23 cellular contexts compared by ENCODE assay signal in the genomic region with DNA sequence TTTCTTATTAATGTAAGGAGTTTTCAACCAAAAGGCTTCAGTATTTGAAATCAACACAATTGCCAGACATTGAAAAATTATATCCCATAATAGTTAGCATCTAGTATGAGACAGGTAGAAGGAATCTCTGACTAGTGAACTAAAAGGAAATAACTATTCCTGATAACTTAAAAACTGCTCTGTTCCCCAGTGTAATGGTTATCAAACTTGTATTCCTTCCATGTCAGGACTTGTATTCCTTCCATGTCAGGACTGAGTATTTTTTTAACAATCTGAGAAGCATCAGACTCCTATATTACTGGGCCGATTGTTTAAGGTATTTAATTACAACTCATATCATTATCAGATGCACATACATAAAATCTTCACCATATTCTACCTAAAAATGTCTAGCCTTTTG.
DNase-seq lines count a peak whose midpoint lies in the region; ATAC-seq, FAIRE-seq and TF ChIP-seq lines count a peak whose summit lies in the region.
"Had no signal": no experiment of that assay in that cellular context is flagged by ENCODE, and none has a peak within 500 bp of the region (broad histone marks: within the 10 kb centered on the region; RNA-seq: fewer than 3 reads in every experiment).

No MANE protein-coding gene starts in this region.

- FAIRE-seq in keratinocyte (lab: Jason Lieb, UNC) = peak; percentile 84
- FAIRE-seq: A204.1, D721Med, GM12878, GM19239 had no signal

- no peak overlapping the region for H3K27ac Mint-ChIP-seq in MCF 10A (ENCODE audit: low read depth, unreplicated experiment)
- H3K27ac Mint-ChIP-seq: B cell; CD4-positive, alpha-beta T cell; CD8-positive, alpha-beta memory T cell; GM23338; H9 had no signal

- DNase-seq in mammary epithelial cell = peak; percentile 39
- DNase-seq in MCF 10A (ENCODE audit: unreplicated experiment) = no peak
- DNase-seq in epithelial cell of esophagus (ENCODE audit: low read depth) = peak; percentile 63
- DNase-seq in keratinocyte (ENCODE audit: low read depth, low spot score) = no peak
- DNase-seq in amygdala (lab: John Stamatoyannopoulos, UW) = no peak
- DNase-seq: CD4-positive, alpha-beta T cell; CD8-positive, alpha-beta memory T cell; DMS 273 treated with DMSO at 0.1 percent for 48 hours; DMS79; EL; GDM1; H9 had no signal

- H3K36me3 Mint-ChIP-seq in MCF 10A (ENCODE audit: insufficient read depth, unreplicated experiment) = peaks cover 4% of the 10 kb centered on the region

- TF ChIP-seq CTCF in mammary epithelial cell (conservative IDR thresholded peaks at IDR 0.05 in 1 of 2, IDR thresholded peaks at IDR 0.05 in 1 of 2; ENCODE audit: extremely low read depth in 1 of 2, insufficient read depth in 1 of 2, low read depth in 1 of 2, low read length in 2 of 2) (no peak), MCF 10A (IDR thresholded peaks at IDR 0.05; ENCODE audit: unreplicated experiment) (no peak), epithelial cell of esophagus (IDR thresholded peaks at IDR 0.05; ENCODE audit: insufficient read depth, low read depth, low read length, missing control alignments) (no peak), keratinocyte (optimal IDR thresholded peaks at IDR 0.05 in 1 of 3, IDR thresholded peaks at IDR 0.05 in 1 of 3, conservative IDR thresholded peaks at IDR 0.05 in 1 of 3; ENCODE audit: extremely low read depth in 1 of 3, insufficient read depth in 2 of 3, low read length in 3 of 3) (no peak)

- in situ Hi-C loops in mammary epithelial cell (cut with MboI; ENCODE audit: low sequenced_read_pairs in 2 of 2) = no loop called here

- 50% methylated on average over 1 of the region's 1 CpG for WGBS in mammary epithelial cell (ENCODE audit: low coverage, missing lambda C conversion rate)

- H3K27ac ChIP-seq in mammary epithelial cell (ENCODE audit: insufficient read depth, low read depth, low read length) = no peak overlapping the region
- H3K27ac ChIP-seq in keratinocyte (ENCODE audit: control insufficient read depth, insufficient read depth, low read length) = no peak overlapping the region
- H3K27ac ChIP-seq: 22Rv1, BLaER1, C4-2B had no signal

- H3K36me3 ChIP-seq in mammary epithelial cell (ENCODE audit: insufficient read depth, low read length) (no peaks in the 10 kb centered on the region), keratinocyte (ENCODE audit: control insufficient read depth in 2 of 2, extremely low read depth in 1 of 2, insufficient read depth in 2 of 2, low read length in 2 of 2) (no peaks in the 10 kb centered on the region)
- H3K36me3 ChIP-seq: BLaER1 had no signal

- no peaks in the 10 kb centered on the region for H3K27me3 Mint-ChIP-seq in MCF 10A (ENCODE audit: insufficient read depth, unreplicated experiment)
- H3K27me3 Mint-ChIP-seq: B cell; CD4-positive, alpha-beta T cell had no signal

- H3K9me3 Mint-ChIP-seq in MCF 10A (ENCODE audit: unreplicated experiment) = no peaks in the 10 kb centered on the region

- no peaks in the 10 kb centered on the region for H3K79me2 ChIP-seq in mammary epithelial cell (ENCODE audit: insufficient read depth, low read length)
- H3K79me2 ChIP-seq in keratinocyte (ENCODE audit: control insufficient read depth, insufficient read depth, low read length) = no peaks in the 10 kb centered on the region

- H3K4me1 ChIP-seq in mammary epithelial cell (ENCODE audit: insufficient read depth, low read length) = peaks cover 12% of the 10 kb centered on the region
- H3K4me1 ChIP-seq in keratinocyte (ENCODE audit: control insufficient read depth, extremely low read depth, insufficient read depth, low read length) = peaks cover 15% of the 10 kb centered on the region
- H3K4me1 ChIP-seq: BLaER1 had no signal

- H4K20me1 ChIP-seq in mammary epithelial cell (ENCODE audit: insufficient read depth, low read length) (no peaks in the 10 kb centered on the region), keratinocyte (ENCODE audit: control insufficient read depth, extremely low read depth, insufficient read depth, low read length) (no peaks in the 10 kb centered on the region)
- H4K20me1 ChIP-seq: BLaER1 had no signal

- no peaks in the 10 kb centered on the region for H3K9me3 ChIP-seq in mammary epithelial cell (replicated peaks; ENCODE audit: insufficient read depth, low read length)
- no peaks in the 10 kb centered on the region for H3K9me3 ChIP-seq in keratinocyte (ENCODE audit: control insufficient read depth, low read depth, low read length)
- H3K9me3 ChIP-seq: BLaER1 had no signal

- H3K9me1 ChIP-seq in keratinocyte (ENCODE audit: control insufficient read depth, extremely low read depth, insufficient read depth, low read length) = no peaks in the 10 kb centered on the region

- no peak overlapping the region for H3K9ac ChIP-seq in mammary epithelial cell (ENCODE audit: insufficient read depth, low read length)
- no peak overlapping the region for H3K9ac ChIP-seq in keratinocyte (ENCODE audit: control insufficient read depth, extremely low read depth, insufficient read depth, low read length)
- H3K9ac ChIP-seq: BLaER1 had no signal

- POLR2A ChIA-PET in MCF 10A (lab: Yijun Ruan, JAX) = no interaction called here

- H3K4me2 ChIP-seq in mammary epithelial cell (ENCODE audit: insufficient read depth, low read depth, low read length) (no peak overlapping the region), keratinocyte (ENCODE audit: control insufficient read depth, extremely low read depth, insufficient read depth, low read depth, low read length) (peak overlapping the region; percentile 39)
- H3K4me2 ChIP-seq: BLaER1, GM23338 had no signal

- H3K27me3 ChIP-seq in mammary epithelial cell (ENCODE audit: insufficient read depth, low read length) = no peaks in the 10 kb centered on the region
- H3K27me3 ChIP-seq in keratinocyte (ENCODE audit: control insufficient read depth, extremely low read depth, insufficient read depth, low read length) = no peaks in the 10 kb centered on the region
- H3K27me3 ChIP-seq: BLaER1 had no signal

- no peak overlapping the region for H3K4me3 Mint-ChIP-seq in MCF 10A (ENCODE audit: unreplicated experiment)
- H3K4me3 Mint-ChIP-seq: B cell; CD4-positive, alpha-beta T cell; CD8-positive, alpha-beta memory T cell; GM23338; H9 had no signal

- peak overlapping the region; percentile 2 for H2AFZ ChIP-seq in mammary epithelial cell (ENCODE audit: low read depth, low read length)
- H2AFZ ChIP-seq in keratinocyte (ENCODE audit: control insufficient read depth, low read length) = peak overlapping the region; percentile 36
- H2AFZ ChIP-seq: GM23338 had no signal

- no TSS peak for BruUV-seq in mammary epithelial cell (replicated peaks; lab: Mats Ljungman, UMichigan)
- no TSS peak for BruUV-seq in MCF 10A (replicated peaks; lab: Mats Ljungman, UMichigan)

- intact Hi-C loops in mammary epithelial cell (cut with micrococcal nuclease) = no loop called here
- intact Hi-C loops in MCF 10A (cut with micrococcal nuclease) = no loop called here

- no peak for ATAC-seq in GM19467 (IDR thresholded peaks at IDR 0.05; ENCODE audit: unreplicated experiment)
- ATAC-seq: GM12878, GM23338, HCT116 had no signal

- no peak overlapping the region for H3K4me3 ChIP-seq in mammary epithelial cell (replicated peaks in 1 of 3; ENCODE audit: insufficient read depth in 1 of 3, low read depth in 2 of 3, low read length in 3 of 3)
- no peak overlapping the region for H3K4me3 ChIP-seq in epithelial cell of esophagus (ENCODE audit: low read length)
- peak overlapping the region in 1 of 3 experiments; percentile 12 for H3K4me3 ChIP-seq in keratinocyte (ENCODE audit: control insufficient read depth in 2 of 3, extremely low read depth in 1 of 3, insufficient read depth in 2 of 3, low read depth in 1 of 3, low read length in 3 of 3)
- H3K4me3 ChIP-seq: BLaER1, GM12878, GM23338 had no signal

- dilution Hi-C loops in mammary epithelial cell (cut with HindIII; ENCODE audit: low sequenced_read_pairs) (no loop called here), keratinocyte (cut with MboI; ENCODE audit: extremely low pct_ligation_motif_present, low sequenced_read_pairs) (no loop called here)

- CTCF ChIA-PET in mammary epithelial cell (lab: Charles Lee; ENCODE audit: low non-redundant PET) = no interaction called here
- CTCF ChIA-PET in MCF 10A (lab: Yijun Ruan, JAX) = no interaction called here

- H3K4me1 Mint-ChIP-seq in MCF 10A (ENCODE audit: insufficient read depth, unreplicated experiment) = peaks cover 5% of the 10 kb centered on the region
- H3K4me1 Mint-ChIP-seq: B cell; CD8-positive, alpha-beta memory T cell; GM23338 had no signal

Comparison
In these comparisons a context has a peak if more than half of its experiments do, and no peak if none do; other contexts are left out.
1. DNase-seq: peak in mammary epithelial cell (single experiment) and epithelial cell of esophagus (single experiment); none in MCF 10A (single experiment), keratinocyte (single experiment) and amygdala (0 of 56).